ENCODE assay signal across 8 cellular contexts in the genomic region with DNA sequence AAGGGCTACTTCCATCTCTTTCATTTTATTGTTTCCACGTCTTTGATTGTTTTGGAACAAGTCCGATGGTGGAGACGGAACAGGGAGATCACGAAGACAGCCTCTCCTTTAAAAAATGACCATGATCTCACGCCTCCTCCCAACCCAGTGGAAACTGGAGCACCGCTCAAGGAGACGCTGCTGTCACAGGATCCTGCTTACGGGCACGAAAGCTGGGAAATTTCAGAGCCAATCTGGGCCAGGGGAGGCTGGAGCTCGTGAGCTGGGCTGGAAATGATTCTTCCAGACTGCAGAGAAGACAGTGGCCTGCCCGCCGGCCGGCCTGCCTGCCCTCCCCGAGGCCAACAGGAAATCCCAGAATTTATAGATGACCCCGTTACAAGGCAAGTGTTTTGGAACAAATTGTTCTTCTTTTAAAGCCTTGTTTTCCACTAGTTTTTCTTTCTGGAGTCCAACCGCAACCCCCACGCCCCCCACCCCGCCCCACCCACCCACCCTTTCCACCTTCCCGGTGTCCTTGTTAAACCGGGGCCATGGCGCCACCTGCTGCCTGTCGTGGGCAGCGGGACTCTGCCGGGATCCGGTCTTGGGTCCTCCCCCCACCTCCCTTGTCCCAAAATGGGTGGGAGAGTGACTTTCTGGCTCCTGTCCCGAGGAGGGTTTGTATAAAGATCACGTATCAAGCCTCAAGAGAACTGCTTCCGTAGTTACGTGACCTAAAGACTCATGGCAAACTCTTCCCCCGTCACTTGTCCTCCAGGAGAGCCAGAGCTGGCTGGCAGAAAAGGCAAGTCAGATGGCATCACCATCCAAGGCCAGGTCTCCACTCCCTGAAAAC. TPM values are rescaled to one million over a fixed set of nuclear protein-coding genes. Genes with fewer than 3 reads are reported as not detected.
DNase-seq lines count a peak whose midpoint lies in the region; ATAC-seq and TF ChIP-seq lines count a peak whose summit lies in the region.

No MANE protein-coding gene starts in this region.

- H3K4me1 Mint-ChIP-seq in osteocyte (ENCODE audit: unreplicated experiment) = peaks cover 77% of the 10 kb centered on the region

- no peaks in the 10 kb centered on the region for H3K27me3 Mint-ChIP-seq in osteocyte (ENCODE audit: unreplicated experiment)

- no peaks in the 10 kb centered on the region for H3K27me3 ChIP-seq in suprapubic skin

- WGBS in suprapubic skin = 6% methylated on average over 29 of the region's 30 CpGs

- no peak for ATAC-seq in HG02588 (IDR thresholded peaks at IDR 0.05; ENCODE audit: unreplicated experiment)

- TF ChIP-seq CTCF in RWPE1 (conservative IDR thresholded peaks at IDR 0.05; ENCODE audit: low read depth) = peak; percentile 64
- peak; percentile 82 for TF ChIP-seq CTCF in osteocyte (IDR thresholded peaks at IDR 0.05)
- TF ChIP-seq CTCF in suprapubic skin (IDR thresholded peaks at IDR 0.05) = peak in 1 of 2 donors; percentile 66

- peak; percentile 47 for DNase-seq in activated gamma-delta T cell treated with Interleukin-2 at 50 U/mL for 16 hours
- DNase-seq in activated gamma-delta T cell (lab: John Stamatoyannopoulos, UW) = no peak
- DNase-seq in RWPE1 (ENCODE audit: low spot score) = peak; percentile 72
- peak; percentile 61 for DNase-seq in activated naive CD4-positive, alpha-beta T cell treated with anti-CD3 and anti-CD28 coated beads, Interleukin-2, amount 50 U/mL, for 16 hours
- DNase-seq in globus pallidus (ENCODE audit: low spot score) = peak; percentile 46
- peak; percentile 94 for DNase-seq in osteocyte (ENCODE audit: extremely low spot score, unreplicated experiment)
- peak; percentile 93 to 94 for DNase-seq in suprapubic skin (ENCODE audit: low spot score in 2 of 2)

- peaks cover 53% of the 10 kb centered on the region for H3K4me1 ChIP-seq in suprapubic skin

- H3K36me3 ChIP-seq in suprapubic skin = no peaks in the 10 kb centered on the region

- CTCF ChIA-PET in RWPE1 (lab: Yijun Ruan, JAX) = interaction anchor here (0.6 to 0.7 kb wide), 5 partner anchors 37 to 581 kb away, joined by 3 to 6 read pairs (median 4); no protein-coding TSS in a partner anchor

- H3K36me3 Mint-ChIP-seq in osteocyte (ENCODE audit: unreplicated experiment) = no peaks in the 10 kb centered on the region

- peak overlapping the region; percentile 17 for H3K4me3 ChIP-seq in suprapubic skin

- peak in 1 of 2 donors; percentile 79 for TF ChIP-seq POLR2A in suprapubic skin (IDR thresholded peaks at IDR 0.05)

- H3K27ac ChIP-seq in RWPE1 (peak overlapping the region; percentile 43), suprapubic skin (peak overlapping the region; percentile 88)

- no peaks in the 10 kb centered on the region for H3K9me3 ChIP-seq in suprapubic skin

- H3K27ac Mint-ChIP-seq in osteocyte (ENCODE audit: unreplicated experiment) = peak overlapping the region; percentile 99

- POLR2A ChIA-PET in RWPE1 (lab: Yijun Ruan, JAX; ENCODE audit: low non-redundant PET) = no interaction called here

- no peaks in the 10 kb centered on the region for H3K9me3 Mint-ChIP-seq in osteocyte (ENCODE audit: unreplicated experiment)

- H3K4me3 Mint-ChIP-seq in osteocyte (ENCODE audit: unreplicated experiment) = peak overlapping the region; percentile 69

- no peak for TF ChIP-seq EP300 in suprapubic skin (IDR thresholded peaks at IDR 0.05)

RNA-seq across cellular contexts. Expression of a gene that starts 40.3 kb away (rescaled TPM):
- total RNA-seq in osteocyte (1.7 and 2.1 TPM in 2 replicates), suprapubic skin (10 to 100 TPM in 1 of 4 donors, 1 to 10 TPM in 2, not detected in 1; 3.5 to 13.9 (median 5.6) TPM)
